In genomic region chr4:77877167-77877566, GRCh38 we compare ENCODE assay signal across 2 cellular contexts.
TF ChIP-seq lines count a peak whose summit lies in the region.

No MANE protein-coding gene starts in this region.

TF ChIP-seq in HepG2, 621 proteins besides CTCF, POLR2A, EP300 and RAD21:
- TF ChIP-seq HNF4G (IDR thresholded peaks at IDR 0.05; ENCODE audit: borderline replicate concordance, low read depth, low read length) (no peak), HNF4G (CRISPR knock-in tag; IDR thresholded peaks at IDR 0.05; ENCODE audit: borderline replicate concordance, low read depth) (no peak), RFX1 (IDR thresholded peaks at IDR 0.05) (peak; percentile 57; the same call in 1 of the 2 replicates), NAIF1 (CRISPR knock-in tag; IDR thresholded peaks at IDR 0.05; ENCODE audit: borderline replicate concordance) (no peak), WIZ (CRISPR knock-in tag; IDR thresholded peaks at IDR 0.05) (no peak), NFKBIZ (CRISPR knock-in tag; IDR thresholded peaks at IDR 0.05) (no peak)
- TF ChIP-seq, protein P1, sequence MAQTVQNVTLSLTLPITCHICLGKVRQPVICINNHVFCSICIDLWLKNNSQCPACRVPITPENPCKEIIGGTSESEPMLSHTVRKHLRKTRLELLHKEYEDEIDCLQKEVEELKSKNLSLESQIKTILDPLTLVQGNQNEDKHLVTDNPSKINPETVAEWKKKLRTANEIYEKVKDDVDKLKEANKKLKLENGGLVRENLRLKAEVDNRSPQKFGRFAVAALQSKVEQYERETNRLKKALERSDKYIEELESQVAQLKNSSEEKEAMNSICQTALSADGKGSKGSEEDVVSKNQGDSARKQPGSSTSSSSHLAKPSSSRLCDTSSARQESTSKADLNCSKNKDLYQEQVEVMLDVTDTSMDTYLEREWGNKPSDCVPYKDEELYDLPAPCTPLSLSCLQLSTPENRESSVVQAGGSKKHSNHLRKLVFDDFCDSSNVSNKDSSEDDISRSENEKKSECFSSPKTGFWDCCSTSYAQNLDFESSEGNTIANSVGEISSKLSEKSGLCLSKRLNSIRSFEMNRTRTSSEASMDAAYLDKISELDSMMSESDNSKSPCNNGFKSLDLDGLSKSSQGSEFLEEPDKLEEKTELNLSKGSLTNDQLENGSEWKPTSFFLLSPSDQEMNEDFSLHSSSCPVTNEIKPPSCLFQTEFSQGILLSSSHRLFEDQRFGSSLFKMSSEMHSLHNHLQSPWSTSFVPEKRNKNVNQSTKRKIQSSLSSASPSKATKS (CRISPR knock-in tag; IDR thresholded peaks at IDR 0.05) = no peak

TF ChIP-seq in GM12878, 131 proteins besides CTCF, POLR2A, EP300 and RAD21:
- TF ChIP-seq TBL1XR1 (IDR thresholded peaks at IDR 0.05; ENCODE audit: low read depth, low read length) = no peak
- TF ChIP-seq RAD51 (IDR thresholded peaks at IDR 0.05) = no peak
- TF ChIP-seq BCL11A (IDR thresholded peaks at IDR 0.05; ENCODE audit: low read depth, low read length) = no peak
- no peak for TF ChIP-seq ZNF217 (IDR thresholded peaks at IDR 0.05)
- no peak for TF ChIP-seq MTA2 (IDR thresholded peaks at IDR 0.05; ENCODE audit: low read depth)
- TF ChIP-seq BMI1 (IDR thresholded peaks at IDR 0.05; ENCODE audit: borderline replicate concordance) = peak; percentile 48; the same call in 1 of the 2 replicates
TF ChIP-seq in GM12878: peak in this region for 1.
